Comparison of ENCODE assay signal across 8 cellular contexts in genomic region chr5:179619776-179620175, GRCh38. TPM values are rescaled to one million over a fixed set of nuclear protein-coding genes. Genes with fewer than 3 reads are reported as not detected.
DNase-seq lines count a peak whose midpoint lies in the region; ATAC-seq, FAIRE-seq and TF ChIP-seq lines count a peak whose summit lies in the region.

No MANE protein-coding gene starts in this region.

- H3K36me3 ChIP-seq in CD4-positive, alpha-beta memory T cell (ENCODE audit: insufficient read depth, low read length): peaks cover 76% of the 10 kb centered on the region
- peaks cover 82% of the 10 kb centered on the region for H3K36me3 ChIP-seq in NT2/D1 (ENCODE audit: insufficient read depth, insufficient read length, low read length)
- H3K36me3 ChIP-seq in duodenal mucosa (ENCODE audit: control insufficient read depth in 1 of 2, insufficient read depth in 2 of 2, low read length in 2 of 2): peaks cover 49 to 70% of the 10 kb centered on the region in 2 donors

- H3K27ac ChIP-seq in CD4-positive, alpha-beta memory T cell (ENCODE audit: low read depth, low read length): peak overlapping the region; percentile 96
- H3K27ac ChIP-seq in duodenal mucosa (ENCODE audit: low read depth, low read length): no peak overlapping the region

- FAIRE-seq in frontal cortex (lab: Jason Lieb, UNC): no peak

- H3K27ac Mint-ChIP-seq in CD4-positive, alpha-beta memory T cell: peak overlapping the region in 4 of 7 donors; percentile 3 to 100 (median 96)
- no peak overlapping the region for H3K27ac Mint-ChIP-seq in nephron

- TF ChIP-seq CTCF in nephron (IDR thresholded peaks at IDR 0.05; ENCODE audit: unreplicated experiment in 3 of 3): no peak

- H3K4me3 Mint-ChIP-seq in CD4-positive, alpha-beta memory T cell: peak overlapping the region; percentile 44 to 98 (median 98)
- H3K4me3 Mint-ChIP-seq in nephron: peak overlapping the region; percentile 99 to 100 (median 99)

- no peaks in the 10 kb centered on the region for H3K9me3 ChIP-seq in CD4-positive, alpha-beta memory T cell (ENCODE audit: control insufficient read depth in 1 of 2, low read length in 2 of 2)
- H3K9me3 ChIP-seq in NT2/D1 (ENCODE audit: insufficient read depth, low read length): no peaks in the 10 kb centered on the region
- H3K9me3 ChIP-seq in duodenal mucosa (ENCODE audit: control insufficient read depth in 1 of 2, low read length in 2 of 2): no peaks in the 10 kb centered on the region

- no peak for DNase-seq in CD4-positive, alpha-beta memory T cell
- DNase-seq in NT2/D1 (ENCODE audit: low read depth, low spot score) (no peak), frontal cortex (ENCODE audit: low spot score in 2 of 2) (no peak), NK-92 (lab: John Stamatoyannopoulos, UW; ENCODE audit: unreplicated experiment) (no peak)

- intact Hi-C loops in CD4-positive, alpha-beta memory T cell (cut with micrococcal nuclease): loop anchor here (10.0 kb wide), 1 partner anchor 115 kb away; the partner anchor contains the start of gene MAML1

- H3K27me3 ChIP-seq in CD4-positive, alpha-beta memory T cell (ENCODE audit: insufficient read depth, low read length): no peaks in the 10 kb centered on the region
- H3K27me3 ChIP-seq in NT2/D1 (ENCODE audit: insufficient read depth, insufficient read length) (no peaks in the 10 kb centered on the region), duodenal mucosa (ENCODE audit: control insufficient read depth in 1 of 2, insufficient read depth in 2 of 2, low read length in 2 of 2) (no peaks in the 10 kb centered on the region)

- H3K36me3 Mint-ChIP-seq in CD4-positive, alpha-beta memory T cell: peaks cover 66 to 86% of the 10 kb centered on the region in 2 donors
- peaks cover 77% of the 10 kb centered on the region for H3K36me3 Mint-ChIP-seq in nephron (ENCODE audit: low read depth)

- POLR2A ChIA-PET in CD4-positive, alpha-beta memory T cell (lab: Charles Lee; ENCODE audit: partially characterized antibody): interaction anchor here (1.2 to 10.5 kb wide), 5 partner anchors 12 to 112 kb away, joined by 3 to 313 read pairs (median 51); partner anchors contain the start of genes MAML1 and RUFY1

- H3K9ac ChIP-seq in NT2/D1 (ENCODE audit: insufficient read length, low read depth) (no peak overlapping the region), duodenal mucosa (ENCODE audit: low read depth in 1 of 2, low read length in 2 of 2) (no peak overlapping the region)

- ATAC-seq in GM19397 (IDR thresholded peaks at IDR 0.05; ENCODE audit: unreplicated experiment): no peak
- no peak for ATAC-seq in HG03095 (IDR thresholded peaks at IDR 0.05; ENCODE audit: unreplicated experiment)

- H3K4me1 ChIP-seq in CD4-positive, alpha-beta memory T cell (ENCODE audit: insufficient read depth, low read length): peaks cover 83% of the 10 kb centered on the region
- H3K4me1 ChIP-seq in NT2/D1 (ENCODE audit: insufficient read depth, insufficient read length): peaks cover 2% of the 10 kb centered on the region
- H3K4me1 ChIP-seq in duodenal mucosa (ENCODE audit: control insufficient read depth in 1 of 2, insufficient read depth in 2 of 2, low read length in 2 of 2): peaks cover 44 to 52% of the 10 kb centered on the region in 2 donors

- H3K4me3 ChIP-seq in CD4-positive, alpha-beta memory T cell (ENCODE audit: low read length in 2 of 2): peak overlapping the region; percentile 1 to 55
- peak overlapping the region; percentile 12 for H3K4me3 ChIP-seq in NT2/D1 (ENCODE audit: insufficient read length, low read depth)
- H3K4me3 ChIP-seq in duodenal mucosa (ENCODE audit: low read depth in 1 of 2, low read length in 2 of 2): peak overlapping the region; percentile 42 to 92

- H3K4me1 Mint-ChIP-seq in CD4-positive, alpha-beta memory T cell: peaks cover 56 to 96% (median 64%) of the 10 kb centered on the region in 4 donors
- H3K4me1 Mint-ChIP-seq in nephron: peaks cover 67% of the 10 kb centered on the region

- H3K9me3 Mint-ChIP-seq in CD4-positive, alpha-beta memory T cell: peaks cover 0 to 28% (median 0%) of the 10 kb centered on the region in 8 donors
- no peaks in the 10 kb centered on the region for H3K9me3 Mint-ChIP-seq in nephron

- CTCF ChIA-PET in CD4-positive, alpha-beta memory T cell (lab: Charles Lee; ENCODE audit: partially characterized antibody): interaction anchor here (1.4 to 5.8 kb wide), 2 partner anchors 9 to 14 kb away, joined by 3 to 63 read pairs; no protein-coding TSS in a partner anchor

- peaks cover 0 to 6% of the 10 kb centered on the region in 2 donors for H3K27me3 Mint-ChIP-seq in CD4-positive, alpha-beta memory T cell
- H3K27me3 Mint-ChIP-seq in nephron (ENCODE audit: low read depth): no peaks in the 10 kb centered on the region

RNA-seq across cellular contexts. Expression of gene HNRNPH1, which starts 3.7 kb away (rescaled TPM):
- 1,000 to 10,000 TPM; 1,611 to 1,625 TPM for total RNA-seq in CD4-positive, alpha-beta memory T cell
- polyA plus RNA-seq in CD4-positive, alpha-beta memory T cell: 100 to 1,000 TPM in 1 of 2 donors, 10 to 100 TPM in 1; 46.5 to 116 TPM
- 818 TPM for total RNA-seq in frontal cortex

Comparison
In these comparisons a context has a peak if more than half of its experiments do, and no peak if none do; other contexts are left out.
1. H3K4me3 ChIP-seq: peak in every context shown above with its lines; median percentile 67 in duodenal mucosa; 28 in CD4-positive, alpha-beta memory T cell; 12 in NT2/D1.
2. H3K27ac Mint-ChIP-seq: peak in CD4-positive, alpha-beta memory T cell (4 of 7); none in nephron (0 of 3).